Comparison of ENCODE assay signal across 21 cellular contexts in genomic region chr17:80511222-80512180, GRCh38. TPM values are rescaled to one million over a fixed set of nuclear protein-coding genes. Genes with fewer than 3 reads are reported as not detected.
A peak's percentile ranks its signal among the peaks of the same experiment; 100 is the strongest.
DNase-seq lines count a peak whose midpoint lies in the region; ATAC-seq, FAIRE-seq and TF ChIP-seq lines count a peak whose summit lies in the region.
"Had no signal": no experiment of that assay in that cellular context is flagged by ENCODE, and none has a peak within 500 bp of the region (broad histone marks: within the 10 kb centered on the region; RNA-seq: fewer than 3 reads in every experiment).

No MANE protein-coding gene starts in this region.

- TF ChIP-seq CTCF in H9 (conservative IDR thresholded peaks at IDR 0.05), result peak; percentile 68
- peak; percentile 77 for TF ChIP-seq CTCF in OCI-LY1 (IDR thresholded peaks at IDR 0.05; ENCODE audit: low read length)
- TF ChIP-seq CTCF in H1 (IDR thresholded peaks at IDR 0.05; ENCODE audit: control extremely low read depth in 1 of 3, insufficient read depth in 1 of 3, low read depth in 1 of 3, low read length in 3 of 3), result peak; percentile 73 to 87 (median 77)

- H3K79me1 ChIP-seq in H9 (ENCODE audit: insufficient read depth, low read depth, low read length, poor library complexity, severe bottlenecking) (no peaks in the 10 kb centered on the region), H1 (ENCODE audit: low read depth, low read length) (no peaks in the 10 kb centered on the region), neuronal stem cell (ENCODE audit: low read depth, low read length) (no peaks in the 10 kb centered on the region)

- no peak for TF ChIP-seq POLR2A in H1 (IDR thresholded peaks at IDR 0.05; ENCODE audit: control extremely low read depth in 1 of 2, low read depth in 2 of 2, low read length in 2 of 2)

- peaks cover 31% of the 10 kb centered on the region for H3K27me3 Mint-ChIP-seq in H9 (ENCODE audit: low read depth)

- peak; percentile 85 to 90 for TF ChIP-seq RAD21 in H1 (IDR thresholded peaks at IDR 0.05 in 1 of 2, conservative IDR thresholded peaks at IDR 0.05 in 1 of 2; ENCODE audit: low read depth in 2 of 2, low read length in 2 of 2)

- CTCF ChIA-PET in H1 (lab: Charles Lee; ENCODE audit: partially characterized antibody), result interaction anchor here (0.6 to 2.6 kb wide), 11 partner anchors 9 to 84 kb away, joined by 3 to 12 read pairs (median 4); partner anchors contain the start of gene NPTX1

- H3K4me3 ChIP-seq in OCI-LY1 (ENCODE audit: low read depth, low read length, poor library complexity, severe bottlenecking) (no peak overlapping the region), H1 (ENCODE audit: extremely low read depth in 1 of 4, insufficient read depth in 2 of 4, low read depth in 3 of 4, low read length in 4 of 4) (no peak overlapping the region), neuronal stem cell (ENCODE audit: low read length in 2 of 2) (peak overlapping the region in 1 of 2 donors; percentile 72)
- H3K4me3 ChIP-seq: lower lobe of right lung, ovary, thyroid gland had no signal

- H3K79me2 ChIP-seq in H9 (ENCODE audit: insufficient read depth, low read length) (no peaks in the 10 kb centered on the region), OCI-LY1 (ENCODE audit: insufficient read depth, low read length) (no peaks in the 10 kb centered on the region), H1 (ENCODE audit: control insufficient read depth in 1 of 2, insufficient read depth in 2 of 2, low read length in 2 of 2) (no peaks in the 10 kb centered on the region)

- H3K9ac ChIP-seq in H9 (ENCODE audit: extremely low read depth, insufficient read length, low read length) (no peak overlapping the region), OCI-LY1 (ENCODE audit: low read length) (no peak overlapping the region), H1 (replicated peaks in 1 of 4; ENCODE audit: extremely low read depth in 1 of 4, low read depth in 3 of 4, low read length in 3 of 4) (peak overlapping the region in 1 of 4 experiments; percentile 44; a peak in 1 of 7 replicates), neuronal stem cell (ENCODE audit: low read depth, low read length, poor library complexity) (no peak overlapping the region)

- H3K9me3 ChIP-seq in H9 (ENCODE audit: control insufficient read depth, low read depth, low read length) (no peaks in the 10 kb centered on the region), OCI-LY1 (ENCODE audit: low read length) (no peaks in the 10 kb centered on the region), H1 (ENCODE audit: insufficient read depth in 2 of 2, low read depth in 1 of 2, low read length in 1 of 2) (no peaks in the 10 kb centered on the region), neuronal stem cell (replicated peaks in 1 of 2; ENCODE audit: control insufficient read depth in 2 of 2, insufficient read depth in 1 of 2, low read depth in 1 of 2, low read length in 2 of 2) (peaks cover 0 to 3% of the 10 kb centered on the region in 2 donors)
- H3K9me3 ChIP-seq: lower lobe of right lung, ovary, thyroid gland had no signal

- H2BK5ac ChIP-seq in H9 (ENCODE audit: insufficient read length, low read length), result no peak overlapping the region
- 0 out of 2 replicates have a peak overlapping the region, but pooled peaks have one; percentile 13 for H2BK5ac ChIP-seq in H1 (ENCODE audit: low read depth, low read length)
- no peak overlapping the region for H2BK5ac ChIP-seq in neuronal stem cell (ENCODE audit: low read length)

- H3K4me3 Mint-ChIP-seq in H9, result no peak overlapping the region
- H3K4me3 Mint-ChIP-seq: central memory CD8-positive, alpha-beta T cell had no signal

- no peaks in the 10 kb centered on the region for H3K9me2 ChIP-seq in OCI-LY1 (ENCODE audit: low read depth, low read length)

- TF ChIP-seq EP300 in H1 (IDR thresholded peaks at IDR 0.05; ENCODE audit: borderline replicate concordance in 1 of 2, low read depth in 2 of 2, low read length in 2 of 2), result no peak

- no peaks in the 10 kb centered on the region for H4K20me1 ChIP-seq in H9 (ENCODE audit: control insufficient read depth, insufficient read depth, insufficient read length)
- H4K20me1 ChIP-seq in OCI-LY1 (ENCODE audit: insufficient read depth, low read length), result no peaks in the 10 kb centered on the region
- H4K20me1 ChIP-seq in H1 (replicated peaks in 1 of 2; ENCODE audit: control insufficient read depth in 1 of 2, insufficient read depth in 2 of 2, low read length in 2 of 2), result peaks cover 0 to 9% of the 10 kb centered on the region in 2 experiments

- no peak overlapping the region for H3K4me2 ChIP-seq in H9 (ENCODE audit: insufficient read depth, insufficient read length, low read length)
- no peak overlapping the region for H3K4me2 ChIP-seq in OCI-LY1 (ENCODE audit: low read length)
- no peak overlapping the region; a peak in 1 of 4 replicates for H3K4me2 ChIP-seq in H1 (ENCODE audit: insufficient read depth in 1 of 2, low read depth in 2 of 2, low read length in 2 of 2)
- no peak overlapping the region for H3K4me2 ChIP-seq in neuronal stem cell (ENCODE audit: insufficient read depth, low read length, poor library complexity, severe bottlenecking)

- H3K23ac ChIP-seq in H9 (ENCODE audit: insufficient read length, low read depth, low read length), result no peak overlapping the region
- no peak overlapping the region for H3K23ac ChIP-seq in H1 (ENCODE audit: insufficient read length)
- peak overlapping the region; percentile 26 for H3K23ac ChIP-seq in neuronal stem cell (ENCODE audit: low read depth, low read length, poor library complexity)

- 0 out of 4 replicates have a peak, but pooled peaks cover 0 to 3% of the 10 kb centered on the region in 2 experiments for H3K4me1 Mint-ChIP-seq in H9
- H3K4me1 Mint-ChIP-seq: central memory CD8-positive, alpha-beta T cell had no signal

- no peaks in the 10 kb centered on the region for H3K36me3 Mint-ChIP-seq in H9 (ENCODE audit: insufficient read depth in 1 of 3, low read depth in 3 of 3)

- no peak overlapping the region; a peak in 1 of 7 replicates for H3K27ac Mint-ChIP-seq in H9

- no peak overlapping the region for H3K27ac ChIP-seq in H9 (ENCODE audit: insufficient read length, low read depth, low read length)
- H3K27ac ChIP-seq in OCI-LY1 (ENCODE audit: low read depth, low read length, poor library complexity, severe bottlenecking), result no peak overlapping the region
- H3K27ac ChIP-seq in H1 (ENCODE audit: low read depth, low read length), result no peak overlapping the region; the same call in 1 of the 2 replicates
- H3K27ac ChIP-seq in neuronal stem cell (replicated peaks; ENCODE audit: low read length), result no peak overlapping the region
- H3K27ac ChIP-seq: lower lobe of right lung, ovary, RWPE1, thyroid gland had no signal

- H2BK20ac ChIP-seq in H9 (ENCODE audit: low read depth, low read length, poor library complexity, severe bottlenecking) (no peak overlapping the region), H1 (ENCODE audit: low read length) (peak overlapping the region; percentile 77)

- no peak overlapping the region for H2BK15ac ChIP-seq in H9 (ENCODE audit: low read depth, low read length)
- H2BK15ac ChIP-seq in H1 (ENCODE audit: low read length), result peak overlapping the region; percentile 6; the same call in 1 of the 2 replicates
- no peak overlapping the region for H2BK15ac ChIP-seq in neuronal stem cell (ENCODE audit: low read length)

- H3K23me2 ChIP-seq in H9 (ENCODE audit: insufficient read length, low read depth, low read length, poor library complexity, severe bottlenecking), result no peaks in the 10 kb centered on the region
- H3K23me2 ChIP-seq in H1 (ENCODE audit: low read depth, low read length), result peaks cover 10% of the 10 kb centered on the region; the same call in 1 of the 2 replicates

- H3K56ac ChIP-seq in H9 (ENCODE audit: insufficient read length, low read depth, low read length) (no peak overlapping the region), H1 (replicated peaks; ENCODE audit: insufficient read length, low read depth, low read length) (peak overlapping the region; percentile 99)

- H2AFZ ChIP-seq in H9 (ENCODE audit: low read length) (no peak overlapping the region), OCI-LY1 (ENCODE audit: low read length) (no peak overlapping the region), H1 (ENCODE audit: low read length) (no peak overlapping the region), neuronal stem cell (ENCODE audit: low read length) (no peak overlapping the region)

- H3K4me1 ChIP-seq in H9 (ENCODE audit: insufficient read depth, low read length) (no peaks in the 10 kb centered on the region), OCI-LY1 (ENCODE audit: insufficient read depth, low read length, severe bottlenecking) (peaks cover 8% of the 10 kb centered on the region), H1 (replicated peaks in 1 of 4; ENCODE audit: control insufficient read depth in 3 of 4, insufficient read depth in 4 of 4, low read length in 3 of 4) (peaks cover 0 to 2% (median 1%) of the 10 kb centered on the region in 4 experiments; a peak in 3 of 7 replicates), neuronal stem cell (ENCODE audit: control insufficient read depth in 2 of 2, insufficient read depth in 1 of 2, low read depth in 1 of 2, low read length in 2 of 2) (peaks cover 0 to 5% of the 10 kb centered on the region in 2 donors)
- H3K4me1 ChIP-seq: lower lobe of right lung, thyroid gland had no signal

- no peak overlapping the region for H4K8ac ChIP-seq in H9 (replicated peaks; ENCODE audit: insufficient read length, low read depth, low read length)
- peak overlapping the region; percentile 45; the same call in 1 of the 2 replicates for H4K8ac ChIP-seq in H1 (ENCODE audit: extremely low read depth, insufficient read depth, low read length)
- no peak overlapping the region for H4K8ac ChIP-seq in neuronal stem cell (ENCODE audit: low read depth, low read length)

- no peaks in the 10 kb centered on the region for H3F3A ChIP-seq in OCI-LY1 (ENCODE audit: insufficient read depth, low read length)

- H3K14ac ChIP-seq in H9 (ENCODE audit: insufficient read depth, low read length), result no peak overlapping the region
- no peak overlapping the region for H3K14ac ChIP-seq in H1 (ENCODE audit: insufficient read length)
- peak overlapping the region; percentile 65 for H3K14ac ChIP-seq in neuronal stem cell (ENCODE audit: low read length)

- ATAC-seq in GM21723 (IDR thresholded peaks at IDR 0.05; ENCODE audit: unreplicated experiment) (no peak), HG03097 (IDR thresholded peaks at IDR 0.05; ENCODE audit: low FRiP score, unreplicated experiment) (no peak), HG03442 (IDR thresholded peaks at IDR 0.05; ENCODE audit: unreplicated experiment) (no peak)

- H3K18ac ChIP-seq in H9 (ENCODE audit: insufficient read length, low read depth, low read length) (no peak overlapping the region), H1 (ENCODE audit: extremely low read depth, low read length) (no peak overlapping the region), neuronal stem cell (ENCODE audit: low read length) (no peak overlapping the region)

- H2BK12ac ChIP-seq in H9 (ENCODE audit: insufficient read length, low read depth, low read length), result no peak overlapping the region
- H2BK12ac ChIP-seq in H1 (ENCODE audit: low read depth, low read length), result peak overlapping the region; percentile 88; the same call in 1 of the 2 replicates
- no peak overlapping the region for H2BK12ac ChIP-seq in neuronal stem cell (ENCODE audit: low read length)

- H2BK120ac ChIP-seq in H9 (ENCODE audit: low read depth, low read length, poor library complexity, severe bottlenecking) (no peak overlapping the region), H1 (replicated peaks; ENCODE audit: low read depth, low read length) (peak overlapping the region; percentile 77), neuronal stem cell (ENCODE audit: low read depth, low read length) (no peak overlapping the region)

- H3K9me3 Mint-ChIP-seq in H9, result no peaks in the 10 kb centered on the region
- H3K9me3 Mint-ChIP-seq: central memory CD8-positive, alpha-beta T cell had no signal

- DNase-seq in H9, result peak; percentile 82
- peak; percentile 39 to 79 for DNase-seq in H1 (ENCODE audit: low read depth in 1 of 2, low spot score in 2 of 2)
- DNase-seq in neuronal stem cell (ENCODE audit: low spot score), result no peak
- DNase-seq: activated CD4-positive, alpha-beta T cell treated with anti-CD3 and anti-CD28 coated beads for 4 hours; activated effector memory CD4-positive, alpha-beta T cell treated with anti-CD3 and anti-CD28 coated beads, Interleukin-2, amount 50 U/mL, for 16 hours; COR-L47; DND-41; effector CD8-positive, alpha-beta T cell; KBM-7; lower lobe of right lung; NCI-H2081 treated with DMSO at 0.1 percent for 48 hours; NK-92 treated with Interleukin-12 subunit alpha and Interleukin-12 subunit beta, amount 100 ng/mL, for 24 hours; ovary; stimulated activated naive CD4-positive, alpha-beta T cell; thyroid gland had no signal

- H2AK5ac ChIP-seq in H9 (ENCODE audit: insufficient read length, low read length), result no peak overlapping the region
- H2AK5ac ChIP-seq in H1 (ENCODE audit: low read depth, low read length), result peak overlapping the region; percentile 42
- peak overlapping the region; percentile 78 for H2AK5ac ChIP-seq in neuronal stem cell (ENCODE audit: low read depth, low read length)

- H4K91ac ChIP-seq in H9 (ENCODE audit: insufficient read length, low read depth, low read length) (no peak overlapping the region), H1 (replicated peaks; ENCODE audit: insufficient read length, low read length) (peak overlapping the region; percentile 74), neuronal stem cell (ENCODE audit: low read depth, low read length, poor library complexity) (peak overlapping the region; percentile 68)

- no peak overlapping the region for H3T11ph ChIP-seq in H9 (ENCODE audit: low read length)

- H3K27me3 ChIP-seq in H9 (ENCODE audit: insufficient read depth, low read length), result no peaks in the 10 kb centered on the region
- no peaks in the 10 kb centered on the region; the same call in 1 of the 2 replicates for H3K27me3 ChIP-seq in OCI-LY1 (ENCODE audit: insufficient read depth, low read length)
- peaks cover 0 to 8% (median 3%) of the 10 kb centered on the region in 4 experiments; a peak in 4 of 7 replicates for H3K27me3 ChIP-seq in H1 (replicated peaks in 1 of 4; ENCODE audit: control insufficient read depth in 3 of 4, extremely low read depth in 1 of 4, insufficient read depth in 3 of 4, low read length in 3 of 4)
- H3K27me3 ChIP-seq in neuronal stem cell (ENCODE audit: control insufficient read depth in 3 of 3, insufficient read depth in 3 of 3, low read depth in 1 of 3, low read length in 3 of 3), result peaks cover 0 to 29% (median 8%) of the 10 kb centered on the region in 3 experiments
- H3K27me3 ChIP-seq: ovary, thyroid gland had no signal

- peak overlapping the region; percentile 26 for H4K5ac ChIP-seq in H9 (ENCODE audit: insufficient read length, low read depth, low read length)
- H4K5ac ChIP-seq in H1 (ENCODE audit: insufficient read length, low read depth, low read length), result peak overlapping the region; percentile 31

- H3K36me3 ChIP-seq in OCI-LY1 (ENCODE audit: insufficient read depth, low read length) (no peaks in the 10 kb centered on the region; the same call in 1 of the 2 replicates), H1 (ENCODE audit: control insufficient read depth in 2 of 4, insufficient read depth in 4 of 4, low read length in 3 of 4) (no peaks in the 10 kb centered on the region), neuronal stem cell (replicated peaks in 1 of 2; ENCODE audit: control insufficient read depth in 2 of 2, insufficient read depth in 2 of 2, low read length in 2 of 2) (peaks cover 0 to 3% of the 10 kb centered on the region in 2 donors)
- H3K36me3 ChIP-seq: lower lobe of right lung, ovary, thyroid gland had no signal

- POLR2A ChIA-PET in H1 (lab: Charles Lee; ENCODE audit: partially characterized antibody), result interaction anchor here (1.1 to 1.2 kb wide), 2 partner anchors 12 to 36 kb away, joined by 3 to 4 read pairs; no protein-coding TSS in a partner anchor

- no peak overlapping the region for H3K4ac ChIP-seq in H9 (ENCODE audit: low read depth, low read length)
- peak overlapping the region; percentile 5 for H3K4ac ChIP-seq in H1 (replicated peaks; ENCODE audit: insufficient read length, low read depth, low read length)
- no peak overlapping the region for H3K4ac ChIP-seq in neuronal stem cell (ENCODE audit: low read length)

- no peak for FAIRE-seq in H1 (lab: Jason Lieb, UNC)

- WGBS in H9 (ENCODE audit: extremely low coverage, insufficient read length, low lambda C conversion rate), result 100% methylated on average over 3 of the region's 18 CpGs
- 48 to 100% methylated on average over 1 to 18 of the region's 18 CpGs for WGBS in H1 (ENCODE audit: extremely low coverage in 1 of 2, insufficient coverage in 1 of 2, insufficient read length in 1 of 2, insufficient replicate concordance in 2 of 2, low coverage in 1 of 2, low lambda C conversion rate in 2 of 2, missing lambda C conversion rate in 1 of 2), 2 experiments
- 100% methylated on average over 2 to 4 of the region's 18 CpGs for WGBS in neuronal stem cell (ENCODE audit: extremely low coverage in 2 of 2, insufficient read length in 2 of 2, insufficient replicate concordance in 1 of 2), 2 donors

RNA-seq across cellular contexts. Expression of gene RPTOR, which starts 33.1 kb away (rescaled TPM):
- 24.3 and 25.1 TPM in 2 replicates for total RNA-seq in H9 (2021)
- 28.7 and 29.0 TPM in 2 replicates for total RNA-seq in H1 (2021; fragmentation: NEBNext Ultra II Directional; extraction: Animal tissue kit (Norgen Biotek cat#: 25700))
- 6.9 and 15.2 TPM in 2 replicates for polyA plus RNA-seq in H1 (2011; rRNA removed)
- polyA plus RNA-seq in H1 (2011; cell fraction: cytosol; rRNA removed), result 5.9 TPM
- polyA plus RNA-seq in H1 (2011; cell fraction: nucleus; rRNA removed), result 22.2 TPM
- 11.2 to 16.6 TPM (median 15.1 TPM) in 4 replicates for polyA plus RNA-seq in H1 (2012, experiment 1 of 2)
- 10.7 TPM for polyA plus RNA-seq in H1 (2012, experiment 2 of 2)
- polyA plus RNA-seq in H1 (2013, experiment 1 of 2), result 9.7 TPM
- 9.0 TPM for polyA plus RNA-seq in H1 (2013, experiment 2 of 2)
- polyA minus RNA-seq in H1 (2011; rRNA and poly(A)+ RNA removed), result 22.7 and 24.2 TPM in 2 replicates
- 20.0 TPM for polyA minus RNA-seq in H1 (2011; cell fraction: cytosol; rRNA and poly(A)+ RNA removed)
- 53.0 TPM for polyA minus RNA-seq in H1 (2011; cell fraction: nucleus; rRNA and poly(A)+ RNA removed)
- polyA plus RNA-seq in neuronal stem cell (2013, experiment 1 of 2), result 8.8 TPM
- polyA plus RNA-seq in neuronal stem cell (2013, experiment 2 of 2), result 8.6 TPM

RNA-seq across cellular contexts. Expression of gene NPTX1, which starts 35.1 kb away (rescaled TPM):
- total RNA-seq in H9 (2021), result 20.5 and 20.8 TPM in 2 replicates
- 12.0 and 14.8 TPM in 2 replicates for total RNA-seq in H1 (2021; fragmentation: NEBNext Ultra II Directional; extraction: Animal tissue kit (Norgen Biotek cat#: 25700))
- polyA plus RNA-seq in H1 (2011; rRNA removed), result 17.9 and 35.0 TPM in 2 replicates
- polyA plus RNA-seq in H1 (2011; cell fraction: cytosol; rRNA removed), result 23.1 TPM
- polyA plus RNA-seq in H1 (2011; cell fraction: nucleus; rRNA removed), result 54.8 TPM
- 10.6 to 21.0 TPM (median 15.1 TPM) in 4 replicates for polyA plus RNA-seq in H1 (2012, experiment 1 of 2)
- polyA plus RNA-seq in H1 (2012, experiment 2 of 2), result 7.3 TPM
- 3.9 TPM for polyA plus RNA-seq in H1 (2013, experiment 1 of 2)
- 3.1 TPM for polyA plus RNA-seq in H1 (2013, experiment 2 of 2)
- 12.1 and 20.6 TPM in 2 replicates for polyA minus RNA-seq in H1 (2011; rRNA and poly(A)+ RNA removed)
- 21.1 TPM for polyA minus RNA-seq in H1 (2011; cell fraction: cytosol; rRNA and poly(A)+ RNA removed)
- 22.5 TPM for polyA minus RNA-seq in H1 (2011; cell fraction: nucleus; rRNA and poly(A)+ RNA removed)
- 0.43 TPM for polyA plus RNA-seq in neuronal stem cell (2013, experiment 1 of 2)
- polyA plus RNA-seq in neuronal stem cell (2013, experiment 2 of 2), result 0.35 TPM
